10 cellular contexts compared by ENCODE assay signal in the genomic region with DNA sequence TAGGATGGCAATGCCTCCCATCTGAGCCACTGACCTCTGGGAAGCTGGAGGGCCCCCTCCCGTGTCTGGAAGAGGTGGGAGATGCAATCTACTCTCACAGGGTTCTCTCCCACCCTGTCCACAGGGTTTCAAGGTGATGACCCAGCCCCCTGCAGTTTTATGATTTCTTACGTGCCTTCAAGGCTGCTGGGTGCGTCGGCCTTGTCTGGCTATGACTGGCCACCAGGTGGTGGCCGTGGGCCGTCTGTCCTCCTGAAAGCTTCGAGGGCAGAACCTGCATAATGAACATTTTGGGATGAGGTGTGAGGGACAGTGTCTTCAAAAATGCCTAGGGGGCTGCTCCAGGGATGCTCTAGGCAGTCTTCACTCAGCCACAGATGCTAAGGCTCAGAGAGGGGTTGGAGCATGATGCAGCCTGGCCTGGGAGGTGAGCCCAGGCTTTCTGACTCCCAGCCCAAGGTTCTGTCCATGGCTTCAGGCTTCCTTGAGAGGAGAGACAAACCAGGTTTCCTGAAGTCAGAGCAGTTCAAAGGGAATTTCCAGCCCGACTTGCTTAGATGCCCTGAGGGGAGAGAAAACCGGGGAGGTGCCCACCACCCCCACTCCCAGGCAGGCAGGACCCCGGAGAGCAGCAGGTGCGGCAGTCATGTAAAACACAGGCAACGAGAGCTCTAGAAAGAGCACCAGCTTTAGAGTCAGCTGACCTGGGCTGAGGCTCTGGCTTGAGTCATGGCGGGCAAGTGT. TPM values are rescaled to one million over a fixed set of nuclear protein-coding genes. Genes with fewer than 3 reads are reported as not detected.
A peak's percentile ranks its signal among the peaks of the same experiment; 100 is the strongest.
DNase-seq lines count a peak whose midpoint lies in the region; ATAC-seq, FAIRE-seq and TF ChIP-seq lines count a peak whose summit lies in the region.
"Had no signal": no experiment of that assay in that cellular context is flagged by ENCODE, and none has a peak within 500 bp of the region (broad histone marks: within the 10 kb centered on the region; RNA-seq: fewer than 3 reads in every experiment).

No MANE protein-coding gene starts in this region.

- H3K36me3 Mint-ChIP-seq in activated naive CD4-positive, alpha-beta T cell treated with anti-CD3 and anti-CD28 coated beads, Interleukin-2, amount 50 U/mL, for 72 hours, result no peaks in the 10 kb centered on the region

- peak; percentile 87 for TF ChIP-seq CTCF in astrocyte of the cerebellum (IDR thresholded peaks at IDR 0.05; ENCODE audit: low read depth, low read length, missing control alignments)
- peak; percentile 83 to 86 (median 83) for TF ChIP-seq CTCF in keratinocyte (optimal IDR thresholded peaks at IDR 0.05 in 1 of 3, IDR thresholded peaks at IDR 0.05 in 1 of 3, conservative IDR thresholded peaks at IDR 0.05 in 1 of 3; ENCODE audit: extremely low read depth in 1 of 3, insufficient read depth in 2 of 3, low read length in 3 of 3)
- peak; percentile 56 to 67 (median 66) for TF ChIP-seq CTCF in transverse colon (IDR thresholded peaks at IDR 0.05)

- DNase-seq in activated naive CD4-positive, alpha-beta T cell treated with anti-CD3 and anti-CD28 coated beads, Interleukin-2, amount 50 U/mL, for 72 hours (ENCODE audit: low spot score in 2 of 2), result no peak
- DNase-seq in activated naive CD4-positive, alpha-beta T cell treated with anti-CD3 and anti-CD28 coated beads, Interleukin-2, amount 50 U/mL, for 16 hours, result no peak
- DNase-seq in LoVo (ENCODE audit: low spot score) (peak; percentile 46), astrocyte of the cerebellum (ENCODE audit: low read depth) (no peak), keratinocyte (ENCODE audit: low read depth, low spot score) (no peak), transverse colon (no peak), foreskin melanocyte (no peak)
- no peak for DNase-seq in effector CD8-positive, alpha-beta T cell (lab: John Stamatoyannopoulos, UW)

- H2AFZ ChIP-seq in keratinocyte (ENCODE audit: control insufficient read depth, low read length), result no peak overlapping the region

- no peak for TF ChIP-seq POLR2A in transverse colon (IDR thresholded peaks at IDR 0.05)

- no peak overlapping the region for H3K4me3 ChIP-seq in astrocyte of the cerebellum (ENCODE audit: low read depth, low read length)
- H3K4me3 ChIP-seq in keratinocyte (ENCODE audit: control insufficient read depth in 2 of 3, extremely low read depth in 1 of 3, insufficient read depth in 2 of 3, low read depth in 1 of 3, low read length in 3 of 3), result no peak overlapping the region
- H3K4me3 ChIP-seq in transverse colon, result no peak overlapping the region

- no peaks in the 10 kb centered on the region for H4K20me1 ChIP-seq in keratinocyte (ENCODE audit: control insufficient read depth, extremely low read depth, insufficient read depth, low read length)

- intact Hi-C loops in transverse colon (cut with DNase I; ENCODE audit: low total_unique reads), result loop anchor here (5.0 kb wide), 1 partner anchor 175 kb away; no protein-coding TSS in a partner anchor

- no peak overlapping the region for H3K4me2 ChIP-seq in keratinocyte (ENCODE audit: control insufficient read depth, extremely low read depth, insufficient read depth, low read depth, low read length)

- H3K27me3 ChIP-seq in keratinocyte (ENCODE audit: control insufficient read depth, extremely low read depth, insufficient read depth, low read length), result no peaks in the 10 kb centered on the region
- no peaks in the 10 kb centered on the region for H3K27me3 ChIP-seq in transverse colon

- peaks cover 27% of the 10 kb centered on the region for H3K4me1 ChIP-seq in keratinocyte (ENCODE audit: control insufficient read depth, extremely low read depth, insufficient read depth, low read length)
- no peaks in the 10 kb centered on the region for H3K4me1 ChIP-seq in transverse colon

- H3K79me2 ChIP-seq in keratinocyte (ENCODE audit: control insufficient read depth, insufficient read depth, low read length), result no peaks in the 10 kb centered on the region

- peak overlapping the region; percentile 55 to 87 for H3K27ac Mint-ChIP-seq in activated naive CD4-positive, alpha-beta T cell treated with anti-CD3 and anti-CD28 coated beads, Interleukin-2, amount 50 U/mL, for 72 hours

- 38% methylated on average over 13 of the region's 13 CpGs; no CpG with 5 or more reads in 1 of the 2 donors for WGBS in transverse colon (ENCODE audit: low coverage in 1 of 2), 2 donors

- no peaks in the 10 kb centered on the region for H3K9me1 ChIP-seq in keratinocyte (ENCODE audit: control insufficient read depth, extremely low read depth, insufficient read depth, low read length)

- H3K27ac ChIP-seq in keratinocyte (ENCODE audit: control insufficient read depth, insufficient read depth, low read length) (no peak overlapping the region), transverse colon (peak overlapping the region in 2 of 4 donors; percentile 5 to 18)

- peak; percentile 63 for FAIRE-seq in keratinocyte (lab: Jason Lieb, UNC)
- FAIRE-seq: endometrium had no signal

- H3K9me3 Mint-ChIP-seq in activated naive CD4-positive, alpha-beta T cell treated with anti-CD3 and anti-CD28 coated beads, Interleukin-2, amount 50 U/mL, for 72 hours, result no peaks in the 10 kb centered on the region

- H3K36me3 ChIP-seq in keratinocyte (ENCODE audit: control insufficient read depth in 2 of 2, extremely low read depth in 1 of 2, insufficient read depth in 2 of 2, low read length in 2 of 2) (no peaks in the 10 kb centered on the region), transverse colon (no peaks in the 10 kb centered on the region)

- in situ Hi-C loops in astrocyte of the cerebellum (cut with HindIII; ENCODE audit: low sequenced_read_pairs), result loop anchor here (25.0 kb wide), 1 partner anchor 355 kb away; no protein-coding TSS in a partner anchor
- in situ Hi-C loops in transverse colon (cut with MboI; ENCODE audit: low pct_ligation_motif_present in 1 of 4, low pct_unique_long_range_greater_than_20kb in 1 of 4, low sequenced_read_pairs in 3 of 4), result loop anchor here in 1 of 4 donors (25.0 kb wide), 1 partner anchor 180 kb away; no protein-coding TSS in a partner anchor

- no peak for TF ChIP-seq EP300 in transverse colon (IDR thresholded peaks at IDR 0.05; ENCODE audit: low read depth)

- H3K9me3 ChIP-seq in keratinocyte (ENCODE audit: control insufficient read depth, low read depth, low read length) (no peaks in the 10 kb centered on the region), transverse colon (no peaks in the 10 kb centered on the region)

- peak in 1 of 2 donors; percentile 18 for ATAC-seq in activated naive CD4-positive, alpha-beta T cell treated with anti-CD3 and anti-CD28 coated beads, Interleukin-2, amount 50 U/mL, for 72 hours

- H3K9ac ChIP-seq in keratinocyte (ENCODE audit: control insufficient read depth, extremely low read depth, insufficient read depth, low read length), result no peak overlapping the region

- dilution Hi-C loops in keratinocyte (cut with MboI; ENCODE audit: extremely low pct_ligation_motif_present, low sequenced_read_pairs), result no loop called here

RNA-seq across cellular contexts. Expression of a gene that starts 18.7 kb away (rescaled TPM):
- 100 to 1,000 TPM in 1 of 2 donors, 10 to 100 TPM in 1; 53.9 to 118 TPM for total RNA-seq in activated naive CD4-positive, alpha-beta T cell treated with anti-CD3 and anti-CD28 coated beads, Interleukin-2, amount 50 U/mL, for 72 hours
- 8.5 to 10.6 TPM (median 8.9 TPM) in 3 replicates for polyA plus RNA-seq in keratinocyte
- 34.8 TPM for polyA plus RNA-seq in keratinocyte (2011; ENCODE audit: low read depth)
- polyA plus RNA-seq in keratinocyte (2011; cell fraction: cytosol; rRNA removed), result 2.9 and 7.9 TPM in 2 replicates
- polyA plus RNA-seq in keratinocyte (2011; cell fraction: nucleus; rRNA removed), result 4.1 and 4.9 TPM in 2 replicates
- polyA plus RNA-seq in keratinocyte (2012; ENCODE audit: low replicate concordance), result 20.8 and 27.8 TPM in 2 replicates
- 4.0 to 14.3 TPM (median 4.4 TPM) in 3 replicates for polyA minus RNA-seq in keratinocyte
- polyA minus RNA-seq in keratinocyte (2011; cell fraction: cytosol; rRNA and poly(A)+ RNA removed), result 10.0 TPM
- 4.4 and 7.2 TPM in 2 replicates for polyA minus RNA-seq in keratinocyte (2011; cell fraction: nucleus; rRNA and poly(A)+ RNA removed)
- 10 to 100 TPM; 18.7 to 51.9 (median 38.6) TPM for total RNA-seq in transverse colon
- total RNA-seq: temporal lobe had no signal

RNA-seq across cellular contexts. Expression of a gene that starts 36.4 kb away (rescaled TPM):
- total RNA-seq in activated naive CD4-positive, alpha-beta T cell treated with anti-CD3 and anti-CD28 coated beads, Interleukin-2, amount 50 U/mL, for 72 hours, result 100 to 1,000 TPM in 1 of 2 donors, 10 to 100 TPM in 1; 24.2 to 122 TPM
- 27.5 to 28.2 TPM (median 27.7 TPM) in 3 replicates for polyA plus RNA-seq in keratinocyte
- 16.4 TPM for polyA plus RNA-seq in keratinocyte (2011; ENCODE audit: low read depth)
- polyA plus RNA-seq in keratinocyte (2011; cell fraction: cytosol; rRNA removed), result 18.2 and 20.9 TPM in 2 replicates
- polyA plus RNA-seq in keratinocyte (2011; cell fraction: nucleus; rRNA removed), result 34.6 and 35.1 TPM in 2 replicates
- 21.1 and 27.8 TPM in 2 replicates for polyA plus RNA-seq in keratinocyte (2012; ENCODE audit: low replicate concordance)
- 32.1 to 64.2 TPM (median 35.7 TPM) in 3 replicates for polyA minus RNA-seq in keratinocyte
- polyA minus RNA-seq in keratinocyte (2011; cell fraction: cytosol; rRNA and poly(A)+ RNA removed), result 51.6 TPM
- 28.2 and 30.8 TPM in 2 replicates for polyA minus RNA-seq in keratinocyte (2011; cell fraction: nucleus; rRNA and poly(A)+ RNA removed)
- total RNA-seq in transverse colon, result 10 to 100 TPM in 1 of 4 donors, 1 to 10 TPM in 3; 1.5 to 22.7 (median 8.7) TPM
